ENCODE assay signal across 26 cellular contexts in the genomic region with DNA sequence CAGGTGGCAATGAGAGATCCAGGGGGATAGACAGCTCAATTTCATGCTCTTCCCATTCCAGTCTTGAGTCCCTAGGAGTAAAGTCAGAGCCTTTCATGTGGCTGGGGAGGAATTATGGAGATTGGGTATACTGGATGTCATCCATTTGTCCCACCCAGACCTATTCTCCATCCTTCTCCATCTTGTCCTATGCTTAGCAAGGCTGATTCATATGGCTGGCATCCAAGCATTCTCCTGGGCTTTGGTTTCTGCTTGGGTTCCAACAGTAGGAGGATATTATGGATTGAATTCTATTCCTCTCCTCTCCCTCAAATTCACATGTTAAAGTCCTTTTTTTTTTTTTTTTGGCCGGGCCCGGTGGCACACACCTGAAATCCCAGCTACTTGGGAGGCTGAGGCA. TPM values are rescaled to one million over a fixed set of nuclear protein-coding genes. Genes with fewer than 3 reads are reported as not detected.
"Had no signal": no experiment of that assay in that cellular context is flagged by ENCODE, and none has a peak within 500 bp of the region (broad histone marks: within the 10 kb centered on the region; RNA-seq: fewer than 3 reads in every experiment).

No MANE protein-coding gene starts in this region.

- H3K4me3 ChIP-seq: esophagus muscularis mucosa, heart left ventricle, right atrium auricular region, sigmoid colon, tibial artery, upper lobe of left lung, uterus had no signal

- H3K36me3 ChIP-seq: neutrophil, right atrium auricular region, sigmoid colon, tibial artery, uterus had no signal

- H3K27me3 ChIP-seq: esophagus muscularis mucosa, heart left ventricle, neutrophil, right atrium auricular region, sigmoid colon, tibial artery, upper lobe of left lung, uterus had no signal

- DNase-seq: effector memory CD8-positive, alpha-beta T cell; heart left ventricle; hippocampal formation; kidney glomerular epithelial cell; mammary epithelial cell; naive thymus-derived CD4-positive, alpha-beta T cell; nephron progenitor cell; posterior cingulate gyrus; sigmoid colon; small intestine; stimulated activated CD4-positive, alpha-beta T cell treated with anti-CD3 and anti-CD28 coated beads, Interleukin-2, amount 100 ng/mL, for 48 hours; stimulated activated CD8-positive, alpha-beta memory T cell treated with anti-CD3 and anti-CD28 coated beads, Interleukin-4, amount 100 ng/mL, for 48 hours; stimulated activated naive CD8-positive, alpha-beta T cell treated with anti-CD3 and anti-CD28 coated beads, Interleukin-15, Interleukin-2, amounts not matched to agents 100 U/mL and 50 U/mL, for 24 hours; tibial artery; upper lobe of left lung; uterus had no signal

- H3K27me3 Mint-ChIP-seq: dendritic cell treated with granulocyte-macrophage colony-stimulating factor and Interleukin-4, amounts not matched to agents 40 ng/mL and 50 ng/mL, for 4 days; effector memory CD8-positive, alpha-beta T cell; naive thymus-derived CD4-positive, alpha-beta T cell had no signal

- H3K27ac Mint-ChIP-seq: dendritic cell treated with granulocyte-macrophage colony-stimulating factor and Interleukin-4, amounts not matched to agents 40 ng/mL and 50 ng/mL, for 4 days; effector memory CD8-positive, alpha-beta T cell; nephron progenitor cell; stimulated activated effector memory CD8-positive, alpha-beta T cell treated with anti-CD3 and anti-CD28 coated beads, Interleukin-12 subunit alpha, Interleukin-12 subunit beta, amount 100 ng/mL, for 72 hours had no signal

- H3K27ac ChIP-seq: epithelial cell of prostate, esophagus muscularis mucosa, heart left ventricle, neutrophil, right atrium auricular region, sigmoid colon, tibial artery, upper lobe of left lung, uterus had no signal

- H3K9me3 ChIP-seq: esophagus muscularis mucosa, heart left ventricle, neutrophil, right atrium auricular region, sigmoid colon, tibial artery, upper lobe of left lung, uterus had no signal

- H3K4me3 Mint-ChIP-seq: dendritic cell treated with granulocyte-macrophage colony-stimulating factor and Interleukin-4, amounts not matched to agents 40 ng/mL and 50 ng/mL, for 4 days; effector memory CD8-positive, alpha-beta T cell; naive thymus-derived CD4-positive, alpha-beta T cell; nephron progenitor cell; stimulated activated effector memory CD8-positive, alpha-beta T cell treated with anti-CD3 and anti-CD28 coated beads, Interleukin-12 subunit alpha, Interleukin-12 subunit beta, amount 100 ng/mL, for 72 hours had no signal

- ATAC-seq: effector memory CD8-positive, alpha-beta T cell; heart left ventricle; naive thymus-derived CD4-positive, alpha-beta T cell; stimulated activated effector memory CD8-positive, alpha-beta T cell treated with anti-CD3 and anti-CD28 coated beads, Interleukin-12 subunit alpha, Interleukin-12 subunit beta, amount 100 ng/mL, for 72 hours; stimulated activated naive CD8-positive, alpha-beta T cell treated with anti-CD3 and anti-CD28 coated beads, Interleukin-15, Interleukin-2, amounts not matched to agents 100 U/mL and 50 U/mL, for 24 hours had no signal

- H3K9me3 Mint-ChIP-seq: dendritic cell treated with granulocyte-macrophage colony-stimulating factor and Interleukin-4, amounts not matched to agents 40 ng/mL and 50 ng/mL, for 4 days; effector memory CD8-positive, alpha-beta T cell; naive thymus-derived CD4-positive, alpha-beta T cell; nephron progenitor cell; stimulated activated effector memory CD8-positive, alpha-beta T cell treated with anti-CD3 and anti-CD28 coated beads, Interleukin-12 subunit alpha, Interleukin-12 subunit beta, amount 100 ng/mL, for 72 hours had no signal

RNA-seq across cellular contexts. Expression of gene CDC20, which starts 3.8 kb away (rescaled TPM):
- polyA plus RNA-seq: naive thymus-derived CD4-positive, alpha-beta T cell had no signal

RNA-seq across cellular contexts. Expression of gene MPL, which starts 17.3 kb away (rescaled TPM):
- total RNA-seq: frontal cortex, glomerular endothelial cell, osteocyte, sigmoid colon, temporal lobe had no signal
- polyA plus RNA-seq: naive thymus-derived CD4-positive, alpha-beta T cell; sigmoid colon; small intestine had no signal
